Comparison of ENCODE assay signal across 1 cellular context in genomic region chr11:108498046-108498815, GRCh38.
TF ChIP-seq lines count a peak whose summit lies in the region.

TSS of gene POGLUT3 (minus strand) at chr11:108498384. CDS start at chr11:108498366, 18 bp downstream.

TF ChIP-seq in HepG2, 621 proteins besides CTCF, POLR2A, EP300 and RAD21 (continued from another document and continues in another):
- TF ChIP-seq ZNF331 (CRISPR knock-in tag; IDR thresholded peaks at IDR 0.05), result no peak
- TF ChIP-seq, protein P1, sequence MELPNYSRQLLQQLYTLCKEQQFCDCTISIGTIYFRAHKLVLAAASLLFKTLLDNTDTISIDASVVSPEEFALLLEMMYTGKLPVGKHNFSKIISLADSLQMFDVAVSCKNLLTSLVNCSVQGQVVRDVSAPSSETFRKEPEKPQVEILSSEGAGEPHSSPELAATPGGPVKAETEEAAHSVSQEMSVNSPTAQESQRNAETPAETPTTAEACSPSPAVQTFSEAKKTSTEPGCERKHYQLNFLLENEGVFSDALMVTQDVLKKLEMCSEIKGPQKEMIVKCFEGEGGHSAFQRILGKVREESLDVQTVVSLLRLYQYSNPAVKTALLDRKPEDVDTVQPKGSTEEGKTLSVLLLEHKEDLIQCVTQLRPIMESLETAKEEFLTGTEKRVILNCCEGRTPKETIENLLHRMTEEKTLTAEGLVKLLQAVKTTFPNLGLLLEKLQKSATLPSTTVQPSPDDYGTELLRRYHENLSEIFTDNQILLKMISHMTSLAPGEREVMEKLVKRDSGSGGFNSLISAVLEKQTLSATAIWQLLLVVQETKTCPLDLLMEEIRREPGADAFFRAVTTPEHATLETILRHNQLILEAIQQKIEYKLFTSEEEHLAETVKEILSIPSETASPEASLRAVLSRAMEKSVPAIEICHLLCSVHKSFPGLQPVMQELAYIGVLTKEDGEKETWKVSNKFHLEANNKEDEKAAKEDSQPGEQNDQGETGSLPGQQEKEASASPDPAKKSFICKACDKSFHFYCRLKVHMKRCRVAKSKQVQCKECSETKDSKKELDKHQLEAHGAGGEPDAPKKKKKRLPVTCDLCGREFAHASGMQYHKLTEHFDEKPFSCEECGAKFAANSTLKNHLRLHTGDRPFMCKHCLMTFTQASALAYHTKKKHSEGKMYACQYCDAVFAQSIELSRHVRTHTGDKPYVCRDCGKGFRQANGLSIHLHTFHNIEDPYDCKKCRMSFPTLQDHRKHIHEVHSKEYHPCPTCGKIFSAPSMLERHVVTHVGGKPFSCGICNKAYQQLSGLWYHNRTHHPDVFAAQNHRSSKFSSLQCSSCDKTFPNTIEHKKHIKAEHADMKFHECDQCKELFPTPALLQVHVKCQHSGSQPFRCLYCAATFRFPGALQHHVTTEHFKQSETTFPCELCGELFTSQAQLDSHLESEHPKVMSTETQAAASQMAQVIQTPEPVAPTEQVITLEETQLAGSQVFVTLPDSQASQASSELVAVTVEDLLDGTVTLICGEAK (IDR thresholded peaks at IDR 0.05), result no peak
- TF ChIP-seq, protein P1 (CRISPR knock-in tag; IDR thresholded peaks at IDR 0.05), result peak; percentile 48
- TF ChIP-seq ZNF430 (CRISPR knock-in tag; IDR thresholded peaks at IDR 0.05), result no peak; the same call in none of the 2 replicates
- no peak for TF ChIP-seq HHEX (CRISPR knock-in tag; IDR thresholded peaks at IDR 0.05)
- 0 out of 2 replicates have a peak, but pooled peaks have one; percentile 23 for TF ChIP-seq AHR (CRISPR knock-in tag; IDR thresholded peaks at IDR 0.05)
- no peak for TF ChIP-seq ZNF570 (CRISPR knock-in tag; IDR thresholded peaks at IDR 0.05; ENCODE audit: borderline replicate concordance)
- TF ChIP-seq YY1 (IDR thresholded peaks at IDR 0.05; ENCODE audit: insufficient read depth, insufficient replicate concordance, low read depth, low read length), result no peak
- no peak for TF ChIP-seq ZMAT3 (CRISPR knock-in tag; conservative IDR thresholded peaks at IDR 0.05)
- TF ChIP-seq CSRNP2 (CRISPR knock-in tag; conservative IDR thresholded peaks at IDR 0.05; ENCODE audit: low read depth), result no peak
- 0 out of 2 replicates have a peak, but pooled peaks have one; percentile 75 for TF ChIP-seq KLF13 (CRISPR knock-in tag; IDR thresholded peaks at IDR 0.05)
- peak; percentile 53 for TF ChIP-seq BRF2 (CRISPR knock-in tag; IDR thresholded peaks at IDR 0.05)
- TF ChIP-seq HNRNPH1 (optimal IDR thresholded peaks at IDR 0.05; ENCODE audit: low read depth, low read length), result no peak
- TF ChIP-seq, protein P2, sequence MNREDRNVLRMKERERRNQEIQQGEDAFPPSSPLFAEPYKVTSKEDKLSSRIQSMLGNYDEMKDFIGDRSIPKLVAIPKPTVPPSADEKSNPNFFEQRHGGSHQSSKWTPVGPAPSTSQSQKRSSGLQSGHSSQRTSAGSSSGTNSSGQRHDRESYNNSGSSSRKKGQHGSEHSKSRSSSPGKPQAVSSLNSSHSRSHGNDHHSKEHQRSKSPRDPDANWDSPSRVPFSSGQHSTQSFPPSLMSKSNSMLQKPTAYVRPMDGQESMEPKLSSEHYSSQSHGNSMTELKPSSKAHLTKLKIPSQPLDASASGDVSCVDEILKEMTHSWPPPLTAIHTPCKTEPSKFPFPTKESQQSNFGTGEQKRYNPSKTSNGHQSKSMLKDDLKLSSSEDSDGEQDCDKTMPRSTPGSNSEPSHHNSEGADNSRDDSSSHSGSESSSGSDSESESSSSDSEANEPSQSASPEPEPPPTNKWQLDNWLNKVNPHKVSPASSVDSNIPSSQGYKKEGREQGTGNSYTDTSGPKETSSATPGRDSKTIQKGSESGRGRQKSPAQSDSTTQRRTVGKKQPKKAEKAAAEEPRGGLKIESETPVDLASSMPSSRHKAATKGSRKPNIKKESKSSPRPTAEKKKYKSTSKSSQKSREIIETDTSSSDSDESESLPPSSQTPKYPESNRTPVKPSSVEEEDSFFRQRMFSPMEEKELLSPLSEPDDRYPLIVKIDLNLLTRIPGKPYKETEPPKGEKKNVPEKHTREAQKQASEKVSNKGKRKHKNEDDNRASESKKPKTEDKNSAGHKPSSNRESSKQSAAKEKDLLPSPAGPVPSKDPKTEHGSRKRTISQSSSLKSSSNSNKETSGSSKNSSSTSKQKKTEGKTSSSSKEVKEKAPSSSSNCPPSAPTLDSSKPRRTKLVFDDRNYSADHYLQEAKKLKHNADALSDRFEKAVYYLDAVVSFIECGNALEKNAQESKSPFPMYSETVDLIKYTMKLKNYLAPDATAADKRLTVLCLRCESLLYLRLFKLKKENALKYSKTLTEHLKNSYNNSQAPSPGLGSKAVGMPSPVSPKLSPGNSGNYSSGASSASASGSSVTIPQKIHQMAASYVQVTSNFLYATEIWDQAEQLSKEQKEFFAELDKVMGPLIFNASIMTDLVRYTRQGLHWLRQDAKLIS (CRISPR knock-in tag; IDR thresholded peaks at IDR 0.05), result no peak
- TF ChIP-seq, protein P3, sequence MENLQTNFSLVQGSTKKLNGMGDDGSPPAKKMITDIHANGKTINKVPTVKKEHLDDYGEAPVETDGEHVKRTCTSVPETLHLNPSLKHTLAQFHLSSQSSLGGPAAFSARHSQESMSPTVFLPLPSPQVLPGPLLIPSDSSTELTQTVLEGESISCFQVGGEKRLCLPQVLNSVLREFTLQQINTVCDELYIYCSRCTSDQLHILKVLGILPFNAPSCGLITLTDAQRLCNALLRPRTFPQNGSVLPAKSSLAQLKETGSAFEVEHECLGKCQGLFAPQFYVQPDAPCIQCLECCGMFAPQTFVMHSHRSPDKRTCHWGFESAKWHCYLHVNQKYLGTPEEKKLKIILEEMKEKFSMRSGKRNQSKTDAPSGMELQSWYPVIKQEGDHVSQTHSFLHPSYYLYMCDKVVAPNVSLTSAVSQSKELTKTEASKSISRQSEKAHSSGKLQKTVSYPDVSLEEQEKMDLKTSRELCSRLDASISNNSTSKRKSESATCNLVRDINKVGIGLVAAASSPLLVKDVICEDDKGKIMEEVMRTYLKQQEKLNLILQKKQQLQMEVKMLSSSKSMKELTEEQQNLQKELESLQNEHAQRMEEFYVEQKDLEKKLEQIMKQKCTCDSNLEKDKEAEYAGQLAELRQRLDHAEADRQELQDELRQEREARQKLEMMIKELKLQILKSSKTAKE (CRISPR knock-in tag; IDR thresholded peaks at IDR 0.05; ENCODE audit: borderline replicate concordance), result no peak
- TF ChIP-seq ZNF597 (CRISPR knock-in tag; IDR thresholded peaks at IDR 0.05), result no peak
- peak; percentile 58; the same call in 1 of the 2 replicates for TF ChIP-seq GFI1 (CRISPR knock-in tag; IDR thresholded peaks at IDR 0.05; ENCODE audit: borderline replicate concordance)
- TF ChIP-seq PRPF4 (IDR thresholded peaks at IDR 0.05; ENCODE audit: low read depth, low read length, poor library complexity, severe bottlenecking), result no peak
- TF ChIP-seq, protein P4, sequence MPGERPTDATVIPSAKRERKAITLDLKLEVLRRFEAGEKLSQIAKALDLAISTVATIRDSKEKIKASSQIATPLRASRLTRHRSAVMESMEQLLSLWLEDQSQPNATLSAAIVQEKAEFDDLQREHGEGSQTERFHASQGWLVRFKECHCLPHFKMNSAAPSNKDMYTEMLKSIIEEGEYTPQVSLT (CRISPR knock-in tag; IDR thresholded peaks at IDR 0.05; ENCODE audit: borderline replicate concordance, low read depth), result peak; percentile 45; the same call in 1 of the 2 replicates
- no peak for TF ChIP-seq ADNP (CRISPR knock-in tag; IDR thresholded peaks at IDR 0.05)
- TF ChIP-seq, protein P5, sequence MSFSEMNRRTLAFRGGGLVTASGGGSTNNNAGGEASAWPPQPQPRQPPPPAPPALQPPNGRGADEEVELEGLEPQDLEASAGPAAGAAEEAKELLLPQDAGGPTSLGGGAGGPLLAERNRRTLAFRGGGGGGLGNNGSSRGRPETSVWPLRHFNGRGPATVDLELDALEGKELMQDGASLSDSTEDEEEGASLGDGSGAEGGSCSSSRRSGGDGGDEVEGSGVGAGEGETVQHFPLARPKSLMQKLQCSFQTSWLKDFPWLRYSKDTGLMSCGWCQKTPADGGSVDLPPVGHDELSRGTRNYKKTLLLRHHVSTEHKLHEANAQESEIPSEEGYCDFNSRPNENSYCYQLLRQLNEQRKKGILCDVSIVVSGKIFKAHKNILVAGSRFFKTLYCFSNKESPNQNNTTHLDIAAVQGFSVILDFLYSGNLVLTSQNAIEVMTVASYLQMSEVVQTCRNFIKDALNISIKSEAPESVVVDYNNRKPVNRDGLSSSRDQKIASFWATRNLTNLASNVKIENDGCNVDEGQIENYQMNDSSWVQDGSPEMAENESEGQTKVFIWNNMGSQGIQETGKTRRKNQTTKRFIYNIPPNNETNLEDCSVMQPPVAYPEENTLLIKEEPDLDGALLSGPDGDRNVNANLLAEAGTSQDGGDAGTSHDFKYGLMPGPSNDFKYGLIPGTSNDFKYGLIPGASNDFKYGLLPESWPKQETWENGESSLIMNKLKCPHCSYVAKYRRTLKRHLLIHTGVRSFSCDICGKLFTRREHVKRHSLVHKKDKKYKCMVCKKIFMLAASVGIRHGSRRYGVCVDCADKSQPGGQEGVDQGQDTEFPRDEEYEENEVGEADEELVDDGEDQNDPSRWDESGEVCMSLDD (CRISPR knock-in tag; IDR thresholded peaks at IDR 0.05; ENCODE audit: borderline replicate concordance), result 0 out of 2 replicates have a peak, but pooled peaks have one; percentile 28
- TF ChIP-seq THAP11 (CRISPR knock-in tag; IDR thresholded peaks at IDR 0.05), result no peak
- TF ChIP-seq ZNF263 (CRISPR knock-in tag; IDR thresholded peaks at IDR 0.05), result peak; percentile 56; the same call in 1 of the 2 replicates
